Comparison of ENCODE assay signal across 8 cellular contexts in genomic region chr2:164839914-164840457, GRCh38. TPM values are rescaled to one million over a fixed set of nuclear protein-coding genes. Genes with fewer than 3 reads are reported as not detected.
DNase-seq lines count a peak whose midpoint lies in the region; ATAC-seq and TF ChIP-seq lines count a peak whose summit lies in the region.

No MANE protein-coding gene starts in this region.

- H3K9me3 ChIP-seq in neural cell (ENCODE audit: low read length): no peaks in the 10 kb centered on the region

- DNase-seq in LHCN-M2 (ENCODE audit: low read depth): peak; percentile 83
- no peak for DNase-seq in effector memory CD8-positive, alpha-beta T cell
- no peak for DNase-seq in SIG-M5 (lab: John Stamatoyannopoulos, UW)

- TF ChIP-seq CTCF in C4-2B (conservative IDR thresholded peaks at IDR 0.05) (no peak), neural cell (IDR thresholded peaks at IDR 0.05; ENCODE audit: poor library complexity, severe bottlenecking) (no peak)

- no peak overlapping the region for H3K9ac ChIP-seq in neural cell (ENCODE audit: low read length)

- no peaks in the 10 kb centered on the region for H4K20me1 ChIP-seq in neural cell (ENCODE audit: insufficient read depth)

- no peaks in the 10 kb centered on the region for H3K9me2 ChIP-seq in neural cell (ENCODE audit: insufficient read depth, low read length)

- peak overlapping the region; percentile 32 for H3K4me2 ChIP-seq in neural cell (ENCODE audit: low read length)

- H3K27ac ChIP-seq in C4-2B (peak overlapping the region; percentile 99), neural cell (ENCODE audit: low read length) (no peak overlapping the region)

- no peaks in the 10 kb centered on the region for H3K79me2 ChIP-seq in neural cell (replicated peaks; ENCODE audit: insufficient read depth, low read length)

- peaks cover 0 to 3% of the 10 kb centered on the region in 2 donors for H3K9me3 Mint-ChIP-seq in effector memory CD8-positive, alpha-beta T cell

- H3K4me3 Mint-ChIP-seq in effector memory CD8-positive, alpha-beta T cell: peak overlapping the region; percentile 25 to 59

- H3K27ac Mint-ChIP-seq in effector memory CD8-positive, alpha-beta T cell: no peak overlapping the region

- peak; percentile 56 for TF ChIP-seq EP300 in neural cell (conservative IDR thresholded peaks at IDR 0.05; ENCODE audit: poor library complexity, severe bottlenecking)

- H3K4me1 Mint-ChIP-seq in effector memory CD8-positive, alpha-beta T cell (ENCODE audit: low read depth in 2 of 2): no peaks in the 10 kb centered on the region

- peaks cover 16 to 25% of the 10 kb centered on the region in 2 donors for H3K27me3 Mint-ChIP-seq in effector memory CD8-positive, alpha-beta T cell

- no peaks in the 10 kb centered on the region for H3K36me3 Mint-ChIP-seq in effector memory CD8-positive, alpha-beta T cell (ENCODE audit: insufficient read depth)

- TF ChIP-seq RAD21 in neural cell (conservative IDR thresholded peaks at IDR 0.05): no peak

- H3K36me3 ChIP-seq in neural cell (ENCODE audit: insufficient read depth, low read length): no peaks in the 10 kb centered on the region

- H3K27me3 ChIP-seq in neural cell (ENCODE audit: insufficient read depth, low read depth, low read length): peaks cover 35% of the 10 kb centered on the region

- no peak overlapping the region for H2AFZ ChIP-seq in neural cell (ENCODE audit: low read depth, low read length)

- no peak for ATAC-seq in effector memory CD8-positive, alpha-beta T cell (replicated peaks)
- no peak for ATAC-seq in HG03045 (IDR thresholded peaks at IDR 0.05; ENCODE audit: unreplicated experiment)
- ATAC-seq in HG02571 (IDR thresholded peaks at IDR 0.05; ENCODE audit: unreplicated experiment): no peak
- no peak for ATAC-seq in HG02938 (IDR thresholded peaks at IDR 0.05; ENCODE audit: unreplicated experiment)

- H3K4me3 ChIP-seq in neural cell (ENCODE audit: low read length): peak overlapping the region; percentile 79

- no peaks in the 10 kb centered on the region for H3F3A ChIP-seq in neural cell (ENCODE audit: insufficient read depth, low read length, poor library complexity, severe bottlenecking)

TF ChIP-seq in neural cell, 6 proteins besides CTCF, POLR2A, EP300 and RAD21:
- TF ChIP-seq REST (IDR thresholded peaks at IDR 0.05; ENCODE audit: borderline replicate concordance) (peak; percentile 96), SMC3 (conservative IDR thresholded peaks at IDR 0.05; ENCODE audit: poor library complexity) (no peak), POLR2AphosphoS5 (IDR thresholded peaks at IDR 0.05) (peak; percentile 26), EZH2 (IDR thresholded peaks at IDR 0.05; ENCODE audit: borderline replicate concordance, insufficient read depth, low read length, poor library complexity, severe bottlenecking) (no peak)

RNA-seq across cellular contexts. Expression of gene COBLL1, which starts 1.6 kb away (rescaled TPM):
- 2.0 and 4.0 TPM in 2 replicates for total RNA-seq in LHCN-M2 (2014; rRNA removed)
- polyA plus RNA-seq in LHCN-M2 (2012): 2.8 TPM
- polyA plus RNA-seq in neural cell: 0.11 TPM in 1 of 2 replicates, not detected in the other
- polyA minus RNA-seq in neural cell: 0.93 and 1.9 TPM in 2 replicates
